In genomic region chr6:130027948-130028347, GRCh38 we compare ENCODE assay signal across 9 cellular contexts. TPM values are rescaled to one million over a fixed set of nuclear protein-coding genes. Genes with fewer than 3 reads are reported as not detected.
A peak's percentile ranks its signal among the peaks of the same experiment; 100 is the strongest.
DNase-seq lines count a peak whose midpoint lies in the region; ATAC-seq and TF ChIP-seq lines count a peak whose summit lies in the region.
"Had no signal": no experiment of that assay in that cellular context is flagged by ENCODE, and none has a peak within 500 bp of the region (broad histone marks: within the 10 kb centered on the region; RNA-seq: fewer than 3 reads in every experiment).

No MANE protein-coding gene starts in this region.

- TF ChIP-seq CTCF in mucosa of descending colon (IDR thresholded peaks at IDR 0.05) (no peak), mammary epithelial cell (conservative IDR thresholded peaks at IDR 0.05 in 1 of 2, IDR thresholded peaks at IDR 0.05 in 1 of 2; ENCODE audit: extremely low read depth in 1 of 2, insufficient read depth in 1 of 2, low read depth in 1 of 2, low read length in 2 of 2) (no peak)

- CTCF ChIA-PET in mammary epithelial cell (lab: Charles Lee; ENCODE audit: low non-redundant PET): no interaction called here

- no peaks in the 10 kb centered on the region for H3K36me3 ChIP-seq in mucosa of descending colon (ENCODE audit: low read depth)
- no peaks in the 10 kb centered on the region for H3K36me3 ChIP-seq in mammary epithelial cell (ENCODE audit: insufficient read depth, low read length)
- H3K36me3 ChIP-seq: SJCRH30 had no signal

- H3K4me2 ChIP-seq in mammary epithelial cell (ENCODE audit: insufficient read depth, low read depth, low read length): no peak overlapping the region

- intact Hi-C loops in mucosa of descending colon (cut with DNase I, micrococcal nuclease) (loop anchor here in 1 of 2 donors (10.0 kb wide), 1 partner anchor 133 kb away; no protein-coding TSS in a partner anchor), mammary epithelial cell (cut with micrococcal nuclease) (no loop called here)

- DNase-seq in mucosa of descending colon (no peak), NCI-H128 (lab: John Stamatoyannopoulos, UW; ENCODE audit: unreplicated experiment) (no peak), G401 (ENCODE audit: low spot score) (no peak), EL (no peak), mammary epithelial cell (no peak)
- DNase-seq: SJCRH30 had no signal

- H2AFZ ChIP-seq in mammary epithelial cell (ENCODE audit: low read depth, low read length): no peak overlapping the region

- dilution Hi-C loops in mammary epithelial cell (cut with HindIII; ENCODE audit: low sequenced_read_pairs): no loop called here

- H3K9me3 ChIP-seq in mucosa of descending colon: no peaks in the 10 kb centered on the region
- no peaks in the 10 kb centered on the region for H3K9me3 ChIP-seq in mammary epithelial cell (replicated peaks; ENCODE audit: insufficient read depth, low read length)
- H3K9me3 ChIP-seq: SJCRH30 had no signal

- H3K27me3 ChIP-seq in mammary epithelial cell (ENCODE audit: insufficient read depth, low read length): no peaks in the 10 kb centered on the region
- H3K27me3 ChIP-seq: SJCRH30 had no signal

- BruUV-seq in mammary epithelial cell (replicated peaks; lab: Mats Ljungman, UMichigan): no TSS peak

- H3K27ac ChIP-seq in mammary epithelial cell (ENCODE audit: insufficient read depth, low read depth, low read length): no peak overlapping the region
- H3K27ac ChIP-seq: SJCRH30 had no signal

- H3K4me3 ChIP-seq in mucosa of descending colon: no peak overlapping the region
- no peak overlapping the region for H3K4me3 ChIP-seq in mammary epithelial cell (replicated peaks in 1 of 3; ENCODE audit: insufficient read depth in 1 of 3, low read depth in 2 of 3, low read length in 3 of 3)
- H3K4me3 ChIP-seq: SJCRH30 had no signal

- H4K20me1 ChIP-seq in mammary epithelial cell (ENCODE audit: insufficient read depth, low read length): no peaks in the 10 kb centered on the region

- no peaks in the 10 kb centered on the region for H3K4me1 ChIP-seq in mucosa of descending colon (ENCODE audit: low read depth)
- H3K4me1 ChIP-seq in mammary epithelial cell (ENCODE audit: insufficient read depth, low read length): no peaks in the 10 kb centered on the region
- H3K4me1 ChIP-seq: SJCRH30 had no signal

- H3K9ac ChIP-seq in mammary epithelial cell (ENCODE audit: insufficient read depth, low read length): no peak overlapping the region

- WGBS in mammary epithelial cell (ENCODE audit: low coverage, missing lambda C conversion rate): 100% methylated on average over 1 of the region's 1 CpG

- H3K79me2 ChIP-seq in mammary epithelial cell (ENCODE audit: insufficient read depth, low read length): peaks cover 21% of the 10 kb centered on the region

- in situ Hi-C loops in G401 (cut with HindIII; ENCODE audit: low sequenced_read_pairs) (no loop called here), mammary epithelial cell (cut with MboI; ENCODE audit: low sequenced_read_pairs in 2 of 2) (loop anchor here in 1 of 2 donors (10.0 kb wide), 1 partner anchor 433 kb away; no protein-coding TSS in a partner anchor)

- peak; percentile 86 for ATAC-seq in GM18873 (IDR thresholded peaks at IDR 0.05; ENCODE audit: low FRiP score, unreplicated experiment)
- peak; percentile 85 for ATAC-seq in GM21619 (IDR thresholded peaks at IDR 0.05; ENCODE audit: unreplicated experiment)
- peak; percentile 72 for ATAC-seq in HG03469 (IDR thresholded peaks at IDR 0.05; ENCODE audit: unreplicated experiment)
- peak; percentile 76 for ATAC-seq in mucosa of descending colon

RNA-seq across cellular contexts. Expression of gene L3MBTL3, which starts 9.6 kb away (rescaled TPM):
- total RNA-seq in mucosa of descending colon (10 to 100 TPM in 2 of 3 donors, 1 to 10 TPM in 1; 9.2 to 13.0 (median 11.1) TPM), mammary epithelial cell (1 to 10 TPM; 5.0 to 8.9 TPM)
- 28.5 and 54.6 TPM in 2 replicates for total RNA-seq in G401 (2014; rRNA removed; shearing (Covaris generic))
- 5.6 TPM for polyA plus RNA-seq in mammary epithelial cell
- 20.1 TPM for polyA minus RNA-seq in mammary epithelial cell
